In the genomic region with DNA sequence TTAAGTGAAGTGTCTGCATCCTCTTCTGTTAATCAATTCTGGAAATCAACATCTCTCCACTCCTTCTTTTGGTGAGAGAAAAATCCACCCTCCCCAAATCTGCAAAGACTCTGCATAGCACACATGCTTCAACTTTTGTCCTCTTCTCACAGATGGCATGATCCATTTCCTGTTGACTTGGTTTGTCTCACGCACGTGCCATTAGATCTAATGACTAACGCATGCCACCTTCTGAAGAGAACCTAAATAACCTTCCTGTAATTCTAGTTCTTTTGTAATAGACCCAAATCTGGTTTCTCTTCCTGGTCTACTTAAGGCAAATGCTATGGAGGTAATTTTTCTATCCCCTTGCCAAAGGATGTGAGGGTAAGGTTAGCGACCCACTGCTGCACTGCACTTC, we compare ENCODE assay signal across 8 cellular contexts. TPM values are rescaled to one million over a fixed set of nuclear protein-coding genes. Genes with fewer than 3 reads are reported as not detected.
DNase-seq lines count a peak whose midpoint lies in the region; ATAC-seq and TF ChIP-seq lines count a peak whose summit lies in the region.

No MANE protein-coding gene starts in this region.

- no peaks in the 10 kb centered on the region for H3K36me3 Mint-ChIP-seq in activated T-helper 2 cell treated with anti-CD3 and anti-CD28 coated beads, Interferon-gamma antibody, Interleukin-2, Interleukin-4, amounts not matched to agents 10 μg/mL and 5 μg/mL and 100 μg/mL, durations not matched to agents 14 hours and 24 hours and 36 hours (ENCODE audit: low read depth)

- H3K4me3 ChIP-seq in psoas muscle: no peak overlapping the region

- peaks cover 42% of the 10 kb centered on the region for H3K4me1 ChIP-seq in psoas muscle

- no peak overlapping the region for H3K4me3 Mint-ChIP-seq in activated T-helper 2 cell treated with anti-CD3 and anti-CD28 coated beads, Interferon-gamma antibody, Interleukin-2, Interleukin-4, amounts not matched to agents 10 μg/mL and 5 μg/mL and 100 μg/mL, durations not matched to agents 14 hours and 24 hours and 36 hours (ENCODE audit: low read depth)

- H3K9me3 ChIP-seq in psoas muscle: no peaks in the 10 kb centered on the region

- no peaks in the 10 kb centered on the region for H3K36me3 ChIP-seq in psoas muscle (ENCODE audit: insufficient read depth in 1 of 2, low read depth in 1 of 2)

- 34 to 46% (median 38%) methylated on average over 4 of the region's 4 CpGs for WGBS in psoas muscle, 3 donors

- ATAC-seq in GM18907 (IDR thresholded peaks at IDR 0.05; ENCODE audit: unreplicated experiment) (peak; percentile 83), psoas muscle (peak in 3 of 4 donors; percentile 45 to 69 (median 55)), HG02938 (IDR thresholded peaks at IDR 0.05; ENCODE audit: unreplicated experiment) (no peak)

- H3K4me1 Mint-ChIP-seq in activated T-helper 2 cell treated with anti-CD3 and anti-CD28 coated beads, Interferon-gamma antibody, Interleukin-2, Interleukin-4, amounts not matched to agents 10 μg/mL and 5 μg/mL and 100 μg/mL, durations not matched to agents 14 hours and 24 hours and 36 hours (ENCODE audit: low read depth): peaks cover 25% of the 10 kb centered on the region

- TF ChIP-seq CTCF in psoas muscle (IDR thresholded peaks at IDR 0.05): no peak

- H3K27me3 ChIP-seq in psoas muscle (ENCODE audit: insufficient read depth in 3 of 3, low read length in 2 of 3): no peaks in the 10 kb centered on the region

- peak; percentile 53 for DNase-seq in A172 (ENCODE audit: low spot score)
- peak; percentile 53 for DNase-seq in HS-5 (ENCODE audit: low read depth)
- no peak for DNase-seq in activated T-helper 2 cell treated with anti-CD3 and anti-CD28 coated beads, Interferon-gamma antibody, Interleukin-2, Interleukin-4, amounts not matched to agents 10 μg/mL and 5 μg/mL and 100 μg/mL, durations not matched to agents 14 hours and 24 hours and 36 hours (ENCODE audit: low spot score)
- no peak for DNase-seq in psoas muscle
- DNase-seq in NCI-H510A (lab: John Stamatoyannopoulos, UW): no peak
- no peak for DNase-seq in NCI-H2227 (lab: John Stamatoyannopoulos, UW; ENCODE audit: unreplicated experiment)

- no peaks in the 10 kb centered on the region for H3K9me3 Mint-ChIP-seq in activated T-helper 2 cell treated with anti-CD3 and anti-CD28 coated beads, Interferon-gamma antibody, Interleukin-2, Interleukin-4, amounts not matched to agents 10 μg/mL and 5 μg/mL and 100 μg/mL, durations not matched to agents 14 hours and 24 hours and 36 hours

- peak overlapping the region; percentile 78 for H3K27ac ChIP-seq in psoas muscle

- H3K27ac Mint-ChIP-seq in activated T-helper 2 cell treated with anti-CD3 and anti-CD28 coated beads, Interferon-gamma antibody, Interleukin-2, Interleukin-4, amounts not matched to agents 10 μg/mL and 5 μg/mL and 100 μg/mL, durations not matched to agents 14 hours and 24 hours and 36 hours: peak overlapping the region; percentile 52

- intact Hi-C loops in activated T-helper 2 cell treated with anti-CD3 and anti-CD28 coated beads, Interferon-gamma antibody, Interleukin-2, Interleukin-4, amounts not matched to agents 10 μg/mL and 5 μg/mL and 100 μg/mL, durations not matched to agents 14 hours and 24 hours and 36 hours (cut with micrococcal nuclease): no loop called here
- intact Hi-C loops in psoas muscle (cut with DNase I): loop anchor here (5.0 to 10.0 kb wide), 4 partner anchors 103 to 403 kb away; no protein-coding TSS in a partner anchor

- H3K27me3 Mint-ChIP-seq in activated T-helper 2 cell treated with anti-CD3 and anti-CD28 coated beads, Interferon-gamma antibody, Interleukin-2, Interleukin-4, amounts not matched to agents 10 μg/mL and 5 μg/mL and 100 μg/mL, durations not matched to agents 14 hours and 24 hours and 36 hours (ENCODE audit: low read depth): no peaks in the 10 kb centered on the region

RNA-seq across cellular contexts. Expression of a gene that starts 51.0 kb away (rescaled TPM):
- 8.0 and 9.0 TPM in 2 replicates for total RNA-seq in A172 (2014; rRNA removed; shearing (Covaris generic))
- total RNA-seq in activated T-helper 2 cell treated with anti-CD3 and anti-CD28 coated beads, Interferon-gamma antibody, Interleukin-2, Interleukin-4, amounts not matched to agents 10 μg/mL and 5 μg/mL and 100 μg/mL, durations not matched to agents 14 hours and 24 hours and 36 hours: 14.4 TPM in 2 replicates
- 10 to 100 TPM; 45.5 to 71.7 (median 57.6) TPM for total RNA-seq in psoas muscle
- polyA plus RNA-seq in psoas muscle: 100 to 1,000 TPM in 1 of 3 donors, 10 to 100 TPM in 1, 1 to 10 TPM in 1; 9.8 to 129 (median 67.6) TPM

RNA-seq across cellular contexts. Expression of a gene that starts 60.0 kb away (rescaled TPM):
- total RNA-seq in A172 (2014; rRNA removed; shearing (Covaris generic)): 0.05 TPM in 1 of 2 replicates, not detected in the other
- total RNA-seq in activated T-helper 2 cell treated with anti-CD3 and anti-CD28 coated beads, Interferon-gamma antibody, Interleukin-2, Interleukin-4, amounts not matched to agents 10 μg/mL and 5 μg/mL and 100 μg/mL, durations not matched to agents 14 hours and 24 hours and 36 hours: not detected in 2 replicates
- not detected for total RNA-seq in psoas muscle
- polyA plus RNA-seq in psoas muscle: not detected

Comparison
In these comparisons a context has a peak if more than half of its experiments do, and no peak if none do; other contexts are left out.
1. DNase-seq: peak in A172 (single experiment) and HS-5 (single experiment); none in activated T-helper 2 cell treated with anti-CD3 and anti-CD28 coated beads, Interferon-gamma antibody, Interleukin-2, Interleukin-4, amounts not matched to agents 10 μg/mL and 5 μg/mL and 100 μg/mL, durations not matched to agents 14 hours and 24 hours and 36 hours (single experiment), psoas muscle (0 of 2), NCI-H510A (single experiment) and NCI-H2227 (single experiment).